ENCODE assay signal across 1 cellular context in genomic region chr19:58513694-58514563, GRCh38.
TF ChIP-seq lines count a peak whose summit lies in the region.

No MANE protein-coding gene starts in this region.

TF ChIP-seq in HepG2, 621 proteins besides CTCF, POLR2A, EP300 and RAD21 (continued from another document and continues in another):
- TF ChIP-seq, protein P1, sequence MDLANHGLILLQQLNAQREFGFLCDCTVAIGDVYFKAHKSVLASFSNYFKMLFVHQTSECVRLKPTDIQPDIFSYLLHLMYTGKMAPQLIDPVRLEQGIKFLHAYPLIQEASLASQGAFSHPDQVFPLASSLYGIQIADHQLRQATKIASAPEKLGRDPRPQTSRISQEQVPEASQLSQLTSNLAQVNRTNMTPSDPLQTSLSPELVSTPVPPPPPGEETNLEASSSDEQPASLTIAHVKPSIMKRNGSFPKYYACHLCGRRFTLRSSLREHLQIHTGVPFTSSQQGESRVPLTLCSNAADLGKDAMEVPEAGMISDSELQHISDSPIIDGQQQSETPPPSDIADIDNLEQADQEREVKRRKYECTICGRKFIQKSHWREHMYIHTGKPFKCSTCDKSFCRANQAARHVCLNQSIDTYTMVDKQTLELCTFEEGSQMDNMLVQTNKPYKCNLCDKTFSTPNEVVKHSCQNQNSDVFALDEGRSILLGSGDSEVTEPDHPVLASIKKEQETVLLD (CRISPR knock-in tag; IDR thresholded peaks at IDR 0.05; ENCODE audit: low read depth) = peak; percentile 33; the same call in 1 of the 2 replicates
- TF ChIP-seq ZNF550 (CRISPR knock-in tag; IDR thresholded peaks at IDR 0.05; ENCODE audit: borderline replicate concordance) (peak; percentile 89; the same call in 1 of the 2 replicates), ZBTB42 (CRISPR knock-in tag; IDR thresholded peaks at IDR 0.05) (no peak), ZNF24 (IDR thresholded peaks at IDR 0.05) (no peak), ZNF431 (CRISPR knock-in tag; IDR thresholded peaks at IDR 0.05; ENCODE audit: borderline replicate concordance, low read depth) (0 out of 2 replicates have a peak, but pooled peaks have one; percentile 77), BHLHE40 (IDR thresholded peaks at IDR 0.05; ENCODE audit: low read length) (peak; percentile 54; the same call in 1 of the 2 replicates), ERF (CRISPR knock-in tag; IDR thresholded peaks at IDR 0.05) (peak; percentile 90), HNRNPLL (IDR thresholded peaks at IDR 0.05; ENCODE audit: low read depth, low read length, poor library complexity, severe bottlenecking) (peak; percentile 99), ZNF547 (CRISPR knock-in tag; IDR thresholded peaks at IDR 0.05) (0 out of 2 replicates have a peak, but pooled peaks have one; percentile 45), SOX5 (CRISPR knock-in tag; IDR thresholded peaks at IDR 0.05; ENCODE audit: borderline replicate concordance) (peak; percentile 46; the same call in 1 of the 2 replicates), ZNF768 (CRISPR knock-in tag; IDR thresholded peaks at IDR 0.05) (0 out of 2 replicates have a peak, but pooled peaks have one; percentile 53), SATB2 (CRISPR knock-in tag; IDR thresholded peaks at IDR 0.05) (no peak), U2AF1 (optimal IDR thresholded peaks at IDR 0.05; ENCODE audit: low read depth, low read length) (no peak), ZNF30 (CRISPR knock-in tag; IDR thresholded peaks at IDR 0.05) (no peak), ZNF205 (CRISPR knock-in tag; IDR thresholded peaks at IDR 0.05) (no peak; the same call in 1 of the 2 replicates), ZNF382 (CRISPR knock-in tag; IDR thresholded peaks at IDR 0.05; ENCODE audit: borderline replicate concordance) (no peak), ZNF33A (CRISPR knock-in tag; IDR thresholded peaks at IDR 0.05; ENCODE audit: borderline replicate concordance) (no peak), FOXA3 (CRISPR knock-in tag; IDR thresholded peaks at IDR 0.05) (0 out of 2 replicates have a peak, but pooled peaks have one; percentile 53), ZNF329 (CRISPR knock-in tag; IDR thresholded peaks at IDR 0.05; ENCODE audit: low read depth) (no peak; the same call in 1 of the 2 replicates), RBAK (CRISPR knock-in tag; IDR thresholded peaks at IDR 0.05) (no peak), ZSCAN29 (CRISPR knock-in tag; conservative IDR thresholded peaks at IDR 0.05) (peak; percentile 85; the same call in 1 of the 2 replicates), BCL6 (CRISPR knock-in tag; IDR thresholded peaks at IDR 0.05) (0 out of 2 replicates have a peak, but pooled peaks have one; percentile 29), ZFP36L2 (CRISPR knock-in tag; IDR thresholded peaks at IDR 0.05) (no peak), ZBTB14 (CRISPR knock-in tag; IDR thresholded peaks at IDR 0.05) (peak; percentile 92), ATF7-NPFF (CRISPR knock-in tag; IDR thresholded peaks at IDR 0.05; ENCODE audit: low read depth) (no peak), ZZZ3 (CRISPR knock-in tag; IDR thresholded peaks at IDR 0.05; ENCODE audit: borderline replicate concordance) (peak; percentile 89), ZNF235 (CRISPR knock-in tag; IDR thresholded peaks at IDR 0.05; ENCODE audit: borderline replicate concordance) (peak; percentile 84; the same call in 1 of the 2 replicates), RBFOX2 (IDR thresholded peaks at IDR 0.05; ENCODE audit: low read depth, low read length) (peak; percentile 93), SMAD3 (CRISPR knock-in tag; IDR thresholded peaks at IDR 0.05) (0 out of 2 replicates have a peak, but pooled peaks have one; percentile 47), EED (CRISPR knock-in tag; IDR thresholded peaks at IDR 0.05) (no peak; the same call in 1 of the 2 replicates), HNRNPH1 (optimal IDR thresholded peaks at IDR 0.05; ENCODE audit: low read depth, low read length) (no peak), SNAPC4 (CRISPR knock-in tag; IDR thresholded peaks at IDR 0.05) (no peak), ZNF326 (CRISPR knock-in tag; IDR thresholded peaks at IDR 0.05; ENCODE audit: borderline replicate concordance) (no peak), ZNF124 (CRISPR knock-in tag; IDR thresholded peaks at IDR 0.05) (no peak), ELF4 (CRISPR knock-in tag; IDR thresholded peaks at IDR 0.05; ENCODE audit: borderline replicate concordance) (no peak), NFKB2 (CRISPR knock-in tag; IDR thresholded peaks at IDR 0.05; ENCODE audit: borderline replicate concordance) (peak; percentile 80; the same call in 1 of the 2 replicates), SPEN (CRISPR knock-in tag; IDR thresholded peaks at IDR 0.05; ENCODE audit: low read depth) (peak; percentile 94), MBNL3 (CRISPR knock-in tag; conservative IDR thresholded peaks at IDR 0.05) (no peak), DMAP1 (CRISPR knock-in tag; IDR thresholded peaks at IDR 0.05) (no peak; the same call in 1 of the 2 replicates), TBX3 (IDR thresholded peaks at IDR 0.05; ENCODE audit: borderline replicate concordance) (no peak), NAIF1 (CRISPR knock-in tag; IDR thresholded peaks at IDR 0.05; ENCODE audit: borderline replicate concordance) (peak; percentile 98), ZBTB1 (CRISPR knock-in tag; IDR thresholded peaks at IDR 0.05; ENCODE audit: borderline replicate concordance) (no peak; the same call in 1 of the 2 replicates), ZNF281 (CRISPR knock-in tag; IDR thresholded peaks at IDR 0.05; ENCODE audit: borderline replicate concordance) (peak; percentile 46; the same call in 1 of the 2 replicates), SMC3 (IDR thresholded peaks at IDR 0.05; ENCODE audit: low read length) (peak; percentile 22; the same call in 1 of the 2 replicates), CBFB (CRISPR knock-in tag; IDR thresholded peaks at IDR 0.05) (peak; percentile 71), HOXA5 (CRISPR knock-in tag; IDR thresholded peaks at IDR 0.05) (peak; percentile 54), HES4 (CRISPR knock-in tag; IDR thresholded peaks at IDR 0.05; ENCODE audit: borderline replicate concordance) (peak; percentile 88)
- TF ChIP-seq, protein P2, sequence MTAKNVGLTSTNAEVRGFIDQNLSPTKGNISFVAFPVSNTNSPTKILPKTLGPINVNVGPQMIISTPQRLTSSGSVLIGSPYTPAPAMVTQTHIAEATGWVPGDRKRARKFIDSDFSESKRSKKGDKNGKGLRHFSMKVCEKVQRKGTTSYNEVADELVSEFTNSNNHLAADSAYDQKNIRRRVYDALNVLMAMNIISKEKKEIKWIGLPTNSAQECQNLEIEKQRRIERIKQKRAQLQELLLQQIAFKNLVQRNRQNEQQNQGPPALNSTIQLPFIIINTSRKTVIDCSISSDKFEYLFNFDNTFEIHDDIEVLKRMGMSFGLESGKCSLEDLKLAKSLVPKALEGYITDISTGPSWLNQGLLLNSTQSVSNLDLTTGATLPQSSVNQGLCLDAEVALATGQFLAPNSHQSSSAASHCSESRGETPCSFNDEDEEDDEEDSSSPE (CRISPR knock-in tag; IDR thresholded peaks at IDR 0.05) = peak; percentile 91
- TF ChIP-seq, protein P3, sequence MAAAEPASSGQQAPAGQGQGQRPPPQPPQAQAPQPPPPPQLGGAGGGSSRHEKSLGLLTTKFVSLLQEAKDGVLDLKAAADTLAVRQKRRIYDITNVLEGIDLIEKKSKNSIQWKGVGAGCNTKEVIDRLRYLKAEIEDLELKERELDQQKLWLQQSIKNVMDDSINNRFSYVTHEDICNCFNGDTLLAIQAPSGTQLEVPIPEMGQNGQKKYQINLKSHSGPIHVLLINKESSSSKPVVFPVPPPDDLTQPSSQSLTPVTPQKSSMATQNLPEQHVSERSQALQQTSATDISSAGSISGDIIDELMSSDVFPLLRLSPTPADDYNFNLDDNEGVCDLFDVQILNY (CRISPR knock-in tag; conservative IDR thresholded peaks at IDR 0.05) = peak; percentile 82
- TF ChIP-seq, protein P4, sequence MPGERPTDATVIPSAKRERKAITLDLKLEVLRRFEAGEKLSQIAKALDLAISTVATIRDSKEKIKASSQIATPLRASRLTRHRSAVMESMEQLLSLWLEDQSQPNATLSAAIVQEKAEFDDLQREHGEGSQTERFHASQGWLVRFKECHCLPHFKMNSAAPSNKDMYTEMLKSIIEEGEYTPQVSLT (CRISPR knock-in tag; IDR thresholded peaks at IDR 0.05; ENCODE audit: borderline replicate concordance, low read depth) = no peak
- TF ChIP-seq, protein P5, sequence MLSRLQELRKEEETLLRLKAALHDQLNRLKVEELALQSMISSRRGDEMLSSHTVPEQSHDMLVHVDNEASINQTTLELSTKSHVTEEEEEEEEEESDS (CRISPR knock-in tag; IDR thresholded peaks at IDR 0.05; ENCODE audit: borderline replicate concordance) = no peak
- TF ChIP-seq, protein P6, sequence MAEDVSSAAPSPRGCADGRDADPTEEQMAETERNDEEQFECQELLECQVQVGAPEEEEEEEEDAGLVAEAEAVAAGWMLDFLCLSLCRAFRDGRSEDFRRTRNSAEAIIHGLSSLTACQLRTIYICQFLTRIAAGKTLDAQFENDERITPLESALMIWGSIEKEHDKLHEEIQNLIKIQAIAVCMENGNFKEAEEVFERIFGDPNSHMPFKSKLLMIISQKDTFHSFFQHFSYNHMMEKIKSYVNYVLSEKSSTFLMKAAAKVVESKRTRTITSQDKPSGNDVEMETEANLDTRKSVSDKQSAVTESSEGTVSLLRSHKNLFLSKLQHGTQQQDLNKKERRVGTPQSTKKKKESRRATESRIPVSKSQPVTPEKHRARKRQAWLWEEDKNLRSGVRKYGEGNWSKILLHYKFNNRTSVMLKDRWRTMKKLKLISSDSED (CRISPR knock-in tag; IDR thresholded peaks at IDR 0.05) = peak; percentile 99
- TF ChIP-seq, protein P7, sequence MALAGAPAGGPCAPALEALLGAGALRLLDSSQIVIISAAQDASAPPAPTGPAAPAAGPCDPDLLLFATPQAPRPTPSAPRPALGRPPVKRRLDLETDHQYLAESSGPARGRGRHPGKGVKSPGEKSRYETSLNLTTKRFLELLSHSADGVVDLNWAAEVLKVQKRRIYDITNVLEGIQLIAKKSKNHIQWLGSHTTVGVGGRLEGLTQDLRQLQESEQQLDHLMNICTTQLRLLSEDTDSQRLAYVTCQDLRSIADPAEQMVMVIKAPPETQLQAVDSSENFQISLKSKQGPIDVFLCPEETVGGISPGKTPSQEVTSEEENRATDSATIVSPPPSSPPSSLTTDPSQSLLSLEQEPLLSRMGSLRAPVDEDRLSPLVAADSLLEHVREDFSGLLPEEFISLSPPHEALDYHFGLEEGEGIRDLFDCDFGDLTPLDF (CRISPR knock-in tag; IDR thresholded peaks at IDR 0.05) = peak; percentile 78
